In genomic region chr7:24879281-24879680, GRCh38 we compare ENCODE assay signal across 24 cellular contexts.
A peak's percentile ranks its signal among the peaks of the same experiment; 100 is the strongest.
DNase-seq lines count a peak whose midpoint lies in the region; ATAC-seq and TF ChIP-seq lines count a peak whose summit lies in the region.
"Had no signal": no experiment of that assay in that cellular context is flagged by ENCODE, and none has a peak within 500 bp of the region (broad histone marks: within the 10 kb centered on the region; RNA-seq: fewer than 3 reads in every experiment).

No MANE protein-coding gene starts in this region.

- peak overlapping the region; percentile 42; the same call in 1 of the 2 replicates for H3K9ac ChIP-seq in SU-DHL-6 (ENCODE audit: low read length)

- no peaks in the 10 kb centered on the region for H4K20me1 ChIP-seq in SU-DHL-6 (ENCODE audit: low read depth, low read length)

- no peak overlapping the region for H2AFZ ChIP-seq in SU-DHL-6 (ENCODE audit: low read depth, low read length, severe bottlenecking)

- H3K9me2 ChIP-seq in SU-DHL-6 (replicated peaks; ENCODE audit: insufficient read depth, low read length): no peaks in the 10 kb centered on the region

- peaks cover 75% of the 10 kb centered on the region for H3F3A ChIP-seq in SU-DHL-6 (ENCODE audit: insufficient read depth)

- no peaks in the 10 kb centered on the region for H3K27me3 Mint-ChIP-seq in activated T-cell treated with anti-CD3 and anti-CD28 coated beads, Interleukin-2, amount 50 U/mL, for 24 hours
- H3K27me3 Mint-ChIP-seq in stimulated activated memory B cell treated with anti-CD40 and anti-IgM and Interleukin-4, amounts not matched to agents 10 μg/mL and 1 μg/mL and 100 μg/mL, for 72 hours: no peaks in the 10 kb centered on the region
- H3K27me3 Mint-ChIP-seq: memory B cell had no signal

- H3K27me3 ChIP-seq in SU-DHL-6 (ENCODE audit: low read length): no peaks in the 10 kb centered on the region
- H3K27me3 ChIP-seq: ascending aorta, heart right ventricle, upper lobe of left lung had no signal

- H3K4me2 ChIP-seq in SU-DHL-6 (ENCODE audit: low read depth, low read length, poor library complexity, severe bottlenecking): peak overlapping the region; percentile 60

- H3K27ac ChIP-seq in SU-DHL-6 (ENCODE audit: low read depth, low read length): peak overlapping the region; percentile 88
- H3K27ac ChIP-seq: ascending aorta, heart right ventricle, prostate gland, RWPE1, SK-N-MC, upper lobe of left lung had no signal

- H3K36me3 ChIP-seq in SU-DHL-6 (ENCODE audit: low read length): no peaks in the 10 kb centered on the region; the same call in 1 of the 2 replicates
- H3K36me3 ChIP-seq: ascending aorta, heart right ventricle, prostate gland, upper lobe of left lung had no signal

- DNase-seq in activated T-cell treated with anti-CD3 and anti-CD28 coated beads, Interleukin-2, amount 50 U/mL, for 24 hours: no peak
- no peak for DNase-seq in activated T-cell treated with anti-CD3 and anti-CD28 coated beads, Interleukin-2, amount 50 U/mL, for 48 hours
- DNase-seq in astrocyte of the hippocampus (ENCODE audit: low read depth, low spot score) (peak; percentile 41), GF-D8 (lab: John Stamatoyannopoulos, UW) (no peak)
- DNase-seq in activated effector memory CD4-positive, alpha-beta T cell treated with anti-CD3 and anti-CD28 coated beads, Interleukin-2, amount 50 U/mL, for 16 hours: no peak
- DNase-seq: activated naive CD4-positive, alpha-beta T cell treated with anti-CD3 and anti-CD28 coated beads, Interleukin-2, amount 50 U/mL, for 16 hours; AML-193; cerebellar nuclear complex; DMS153; GDM1; HCEC 1CT; heart right ventricle; NCI-H1694 treated with DMSO at 0.1 percent for 48 hours; NCI-H526; T-helper 2 cell; upper lobe of left lung had no signal

- H3K79me2 ChIP-seq in SU-DHL-6 (ENCODE audit: insufficient read depth, low read length): peaks cover 31% of the 10 kb centered on the region

- H3K9me3 Mint-ChIP-seq in activated T-cell treated with anti-CD3 and anti-CD28 coated beads, Interleukin-2, amount 50 U/mL, for 24 hours: no peaks in the 10 kb centered on the region
- no peaks in the 10 kb centered on the region for H3K9me3 Mint-ChIP-seq in stimulated activated memory B cell treated with anti-CD40 and anti-IgM and Interleukin-4, amounts not matched to agents 10 μg/mL and 1 μg/mL and 100 μg/mL, for 72 hours
- H3K9me3 Mint-ChIP-seq: memory B cell had no signal

- H3K27ac Mint-ChIP-seq in activated T-cell treated with anti-CD3 and anti-CD28 coated beads, Interleukin-2, amount 50 U/mL, for 24 hours: peak overlapping the region; percentile 88
- peak overlapping the region; percentile 67 for H3K27ac Mint-ChIP-seq in stimulated activated memory B cell treated with anti-CD40 and anti-IgM and Interleukin-4, amounts not matched to agents 10 μg/mL and 1 μg/mL and 100 μg/mL, for 72 hours
- H3K27ac Mint-ChIP-seq: memory B cell had no signal

- TF ChIP-seq CTCF in SU-DHL-6 (IDR thresholded peaks at IDR 0.05; ENCODE audit: insufficient read depth, low read length, poor library complexity, severe bottlenecking): no peak

- no peak overlapping the region for H3K4me3 Mint-ChIP-seq in activated T-cell treated with anti-CD3 and anti-CD28 coated beads, Interleukin-2, amount 50 U/mL, for 24 hours
- H3K4me3 Mint-ChIP-seq in stimulated activated memory B cell treated with anti-CD40 and anti-IgM and Interleukin-4, amounts not matched to agents 10 μg/mL and 1 μg/mL and 100 μg/mL, for 72 hours: no peak overlapping the region
- H3K4me3 Mint-ChIP-seq: memory B cell had no signal

- ATAC-seq in stimulated activated memory B cell treated with anti-CD40 and anti-IgM and Interleukin-4, amounts not matched to agents 10 μg/mL and 1 μg/mL and 100 μg/mL, for 72 hours: no peak
- no peak for ATAC-seq in HG02884 (IDR thresholded peaks at IDR 0.05; ENCODE audit: unreplicated experiment)
- ATAC-seq: heart right ventricle had no signal

- H3K36me3 Mint-ChIP-seq in activated T-cell treated with anti-CD3 and anti-CD28 coated beads, Interleukin-2, amount 50 U/mL, for 24 hours (ENCODE audit: low read depth): peaks cover 36% of the 10 kb centered on the region
- H3K36me3 Mint-ChIP-seq in stimulated activated memory B cell treated with anti-CD40 and anti-IgM and Interleukin-4, amounts not matched to agents 10 μg/mL and 1 μg/mL and 100 μg/mL, for 72 hours: peaks cover 5% of the 10 kb centered on the region

- H3K4me1 Mint-ChIP-seq in activated T-cell treated with anti-CD3 and anti-CD28 coated beads, Interleukin-2, amount 50 U/mL, for 24 hours (ENCODE audit: low read depth): peaks cover 81% of the 10 kb centered on the region
- peaks cover 58% of the 10 kb centered on the region for H3K4me1 Mint-ChIP-seq in stimulated activated memory B cell treated with anti-CD40 and anti-IgM and Interleukin-4, amounts not matched to agents 10 μg/mL and 1 μg/mL and 100 μg/mL, for 72 hours

- no peaks in the 10 kb centered on the region for H3K9me3 ChIP-seq in SU-DHL-6 (ENCODE audit: insufficient read depth, low read length)
- H3K9me3 ChIP-seq: ascending aorta, heart right ventricle, prostate gland, upper lobe of left lung had no signal

- H3K4me3 ChIP-seq in SU-DHL-6 (ENCODE audit: insufficient read depth, low read length, poor library complexity, severe bottlenecking): no peak overlapping the region
- H3K4me3 ChIP-seq: ascending aorta, heart right ventricle, prostate gland, SK-N-MC, upper lobe of left lung had no signal
